In the genomic region with DNA sequence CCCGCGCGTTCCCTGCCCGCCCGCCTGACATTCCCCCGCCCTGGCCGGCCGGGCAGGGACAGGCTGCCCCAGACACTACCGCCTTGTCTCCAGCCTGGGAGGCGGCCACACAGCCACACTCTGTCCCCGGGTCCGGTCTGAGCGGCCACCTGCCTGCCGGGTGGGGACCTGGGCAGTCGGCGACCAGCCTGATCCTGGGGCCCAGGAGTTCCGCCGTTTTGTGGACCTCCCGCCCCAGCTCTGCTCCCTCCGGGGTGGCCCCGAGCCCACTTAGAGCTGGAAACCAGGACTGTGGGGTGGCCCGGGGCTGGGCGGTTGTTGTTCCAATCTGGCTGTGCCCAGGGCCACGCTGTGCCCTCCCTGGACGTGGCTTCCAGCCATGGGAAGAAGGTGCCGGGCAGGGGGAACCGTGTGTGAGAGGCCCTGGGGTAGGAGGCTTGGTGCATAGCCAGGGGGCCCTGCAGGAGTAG, we compare ENCODE assay signal across 1 cellular context.
TF ChIP-seq lines count a peak whose summit lies in the region.

No MANE protein-coding gene starts in this region.

TF ChIP-seq in HepG2, 621 proteins besides CTCF, POLR2A, EP300 and RAD21 (continued from another document and continues in another):
- TF ChIP-seq, protein P1, sequence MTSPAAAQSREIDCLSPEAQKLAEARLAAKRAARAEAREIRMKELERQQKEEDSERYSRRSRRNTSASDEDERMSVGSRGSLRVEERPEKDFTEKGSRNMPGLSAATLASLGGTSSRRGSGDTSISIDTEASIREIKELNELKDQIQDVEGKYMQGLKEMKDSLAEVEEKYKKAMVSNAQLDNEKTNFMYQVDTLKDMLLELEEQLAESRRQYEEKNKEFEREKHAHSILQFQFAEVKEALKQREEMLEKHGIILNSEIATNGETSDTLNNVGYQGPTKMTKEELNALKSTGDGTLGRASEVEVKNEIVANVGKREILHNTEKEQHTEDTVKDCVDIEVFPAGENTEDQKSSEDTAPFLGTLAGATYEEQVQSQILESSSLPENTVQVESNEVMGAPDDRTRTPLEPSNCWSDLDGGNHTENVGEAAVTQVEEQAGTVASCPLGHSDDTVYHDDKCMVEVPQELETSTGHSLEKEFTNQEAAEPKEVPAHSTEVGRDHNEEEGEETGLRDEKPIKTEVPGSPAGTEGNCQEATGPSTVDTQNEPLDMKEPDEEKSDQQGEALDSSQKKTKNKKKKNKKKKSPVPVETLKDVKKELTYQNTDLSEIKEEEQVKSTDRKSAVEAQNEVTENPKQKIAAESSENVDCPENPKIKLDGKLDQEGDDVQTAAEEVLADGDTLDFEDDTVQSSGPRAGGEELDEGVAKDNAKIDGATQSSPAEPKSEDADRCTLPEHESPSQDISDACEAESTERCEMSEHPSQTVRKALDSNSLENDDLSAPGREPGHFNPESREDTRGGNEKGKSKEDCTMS (CRISPR knock-in tag; conservative IDR thresholded peaks at IDR 0.05) = no peak
- TF ChIP-seq ZBTB38 (CRISPR knock-in tag; IDR thresholded peaks at IDR 0.05) (peak; percentile 79; the same call in 1 of the 2 replicates), ZFY (CRISPR knock-in tag; IDR thresholded peaks at IDR 0.05) (no peak), ZNF644 (CRISPR knock-in tag; IDR thresholded peaks at IDR 0.05; ENCODE audit: low read depth) (no peak), MAF1 (CRISPR knock-in tag; IDR thresholded peaks at IDR 0.05; ENCODE audit: borderline replicate concordance) (no peak), ZNF781 (CRISPR knock-in tag; IDR thresholded peaks at IDR 0.05; ENCODE audit: borderline replicate concordance, not compliant biosample characterization) (no peak), ZNF180 (CRISPR knock-in tag; IDR thresholded peaks at IDR 0.05; ENCODE audit: borderline replicate concordance, low read depth) (no peak), ZNF773 (CRISPR knock-in tag; IDR thresholded peaks at IDR 0.05; ENCODE audit: borderline replicate concordance) (no peak), ZNF460 (CRISPR knock-in tag; IDR thresholded peaks at IDR 0.05; ENCODE audit: borderline replicate concordance) (peak; percentile 29; the same call in 1 of the 2 replicates), FOSL1 (CRISPR knock-in tag; IDR thresholded peaks at IDR 0.05; ENCODE audit: borderline replicate concordance) (no peak), ZNF350 (CRISPR knock-in tag; IDR thresholded peaks at IDR 0.05; ENCODE audit: borderline replicate concordance, low read depth) (no peak), SMAD3 (CRISPR knock-in tag; IDR thresholded peaks at IDR 0.05) (no peak), ZFAT (CRISPR knock-in tag; conservative IDR thresholded peaks at IDR 0.05) (no peak), ZNF557 (CRISPR knock-in tag; IDR thresholded peaks at IDR 0.05) (no peak), ARNT (IDR thresholded peaks at IDR 0.05) (no peak), SMARCC2 (IDR thresholded peaks at IDR 0.05) (no peak), MAFK (conservative IDR thresholded peaks at IDR 0.05 in 1 of 2, IDR thresholded peaks at IDR 0.05 in 1 of 2; ENCODE audit: low read length in 2 of 2) (no peak), ZBTB8A (CRISPR knock-in tag; IDR thresholded peaks at IDR 0.05; ENCODE audit: borderline replicate concordance, low read depth) (no peak), PHF8 (CRISPR knock-in tag; IDR thresholded peaks at IDR 0.05) (0 out of 2 replicates have a peak, but pooled peaks have one; percentile 21), ZFYVE20 (CRISPR knock-in tag; IDR thresholded peaks at IDR 0.05; ENCODE audit: borderline replicate concordance, low read depth) (no peak), YEATS4 (CRISPR knock-in tag; IDR thresholded peaks at IDR 0.05; ENCODE audit: borderline replicate concordance) (no peak), JUNB (CRISPR knock-in tag; IDR thresholded peaks at IDR 0.05; ENCODE audit: borderline replicate concordance) (no peak), NFKBIZ (CRISPR knock-in tag; IDR thresholded peaks at IDR 0.05) (no peak), CEBPB (IDR thresholded peaks at IDR 0.05; ENCODE audit: borderline replicate concordance, low read depth, low read length) (no peak), ZBTB21 (CRISPR knock-in tag; IDR thresholded peaks at IDR 0.05) (no peak), ZNF816 (CRISPR knock-in tag; IDR thresholded peaks at IDR 0.05; ENCODE audit: borderline replicate concordance) (no peak), POLR2AphosphoS2 (IDR thresholded peaks at IDR 0.05; ENCODE audit: low read depth, low read length) (no peak), ZNF839 (CRISPR knock-in tag; IDR thresholded peaks at IDR 0.05; ENCODE audit: borderline replicate concordance) (no peak), ZMYM3 (CRISPR knock-in tag; IDR thresholded peaks at IDR 0.05) (peak; percentile 55; the same call in 1 of the 2 replicates)
- TF ChIP-seq, protein P2, sequence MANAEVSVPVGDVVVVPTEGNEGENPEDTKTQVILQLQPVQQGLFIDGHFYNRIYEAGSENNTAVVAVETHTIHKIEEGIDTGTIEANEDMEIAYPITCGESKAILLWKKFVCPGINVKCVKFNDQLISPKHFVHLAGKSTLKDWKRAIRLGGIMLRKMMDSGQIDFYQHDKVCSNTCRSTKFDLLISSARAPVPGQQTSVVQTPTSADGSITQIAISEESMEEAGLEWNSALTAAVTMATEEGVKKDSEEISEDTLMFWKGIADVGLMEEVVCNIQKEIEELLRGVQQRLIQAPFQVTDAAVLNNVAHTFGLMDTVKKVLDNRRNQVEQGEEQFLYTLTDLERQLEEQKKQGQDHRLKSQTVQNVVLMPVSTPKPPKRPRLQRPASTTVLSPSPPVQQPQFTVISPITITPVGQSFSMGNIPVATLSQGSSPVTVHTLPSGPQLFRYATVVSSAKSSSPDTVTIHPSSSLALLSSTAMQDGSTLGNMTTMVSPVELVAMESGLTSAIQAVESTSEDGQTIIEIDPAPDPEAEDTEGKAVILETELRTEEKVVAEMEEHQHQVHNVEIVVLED (CRISPR knock-in tag; IDR thresholded peaks at IDR 0.05; ENCODE audit: borderline replicate concordance) = no peak
- TF ChIP-seq, protein P3, sequence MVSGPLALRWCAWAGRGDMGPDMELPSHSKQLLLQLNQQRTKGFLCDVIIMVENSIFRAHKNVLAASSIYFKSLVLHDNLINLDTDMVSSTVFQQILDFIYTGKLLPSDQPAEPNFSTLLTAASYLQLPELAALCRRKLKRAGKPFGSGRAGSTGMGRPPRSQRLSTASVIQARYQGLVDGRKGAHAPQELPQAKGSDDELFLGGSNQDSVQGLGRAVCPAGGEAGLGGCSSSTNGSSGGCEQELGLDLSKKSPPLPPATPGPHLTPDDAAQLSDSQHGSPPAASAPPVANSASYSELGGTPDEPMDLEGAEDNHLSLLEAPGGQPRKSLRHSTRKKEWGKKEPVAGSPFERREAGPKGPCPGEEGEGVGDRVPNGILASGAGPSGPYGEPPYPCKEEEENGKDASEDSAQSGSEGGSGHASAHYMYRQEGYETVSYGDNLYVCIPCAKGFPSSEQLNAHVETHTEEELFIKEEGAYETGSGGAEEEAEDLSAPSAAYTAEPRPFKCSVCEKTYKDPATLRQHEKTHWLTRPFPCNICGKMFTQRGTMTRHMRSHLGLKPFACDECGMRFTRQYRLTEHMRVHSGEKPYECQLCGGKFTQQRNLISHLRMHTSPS (CRISPR knock-in tag; IDR thresholded peaks at IDR 0.05; ENCODE audit: low read depth) = 0 out of 2 replicates have a peak, but pooled peaks have one; percentile 31
- TF ChIP-seq, protein P4, sequence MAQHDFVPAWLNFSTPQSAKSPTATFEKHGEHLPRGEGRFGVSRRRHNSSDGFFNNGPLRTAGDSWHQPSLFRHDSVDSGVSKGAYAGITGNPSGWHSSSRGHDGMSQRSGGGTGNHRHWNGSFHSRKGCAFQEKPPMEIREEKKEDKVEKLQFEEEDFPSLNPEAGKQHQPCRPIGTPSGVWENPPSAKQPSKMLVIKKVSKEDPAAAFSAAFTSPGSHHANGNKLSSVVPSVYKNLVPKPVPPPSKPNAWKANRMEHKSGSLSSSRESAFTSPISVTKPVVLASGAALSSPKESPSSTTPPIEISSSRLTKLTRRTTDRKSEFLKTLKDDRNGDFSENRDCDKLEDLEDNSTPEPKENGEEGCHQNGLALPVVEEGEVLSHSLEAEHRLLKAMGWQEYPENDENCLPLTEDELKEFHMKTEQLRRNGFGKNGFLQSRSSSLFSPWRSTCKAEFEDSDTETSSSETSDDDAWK (CRISPR knock-in tag; IDR thresholded peaks at IDR 0.05) = no peak
- TF ChIP-seq, protein P5, sequence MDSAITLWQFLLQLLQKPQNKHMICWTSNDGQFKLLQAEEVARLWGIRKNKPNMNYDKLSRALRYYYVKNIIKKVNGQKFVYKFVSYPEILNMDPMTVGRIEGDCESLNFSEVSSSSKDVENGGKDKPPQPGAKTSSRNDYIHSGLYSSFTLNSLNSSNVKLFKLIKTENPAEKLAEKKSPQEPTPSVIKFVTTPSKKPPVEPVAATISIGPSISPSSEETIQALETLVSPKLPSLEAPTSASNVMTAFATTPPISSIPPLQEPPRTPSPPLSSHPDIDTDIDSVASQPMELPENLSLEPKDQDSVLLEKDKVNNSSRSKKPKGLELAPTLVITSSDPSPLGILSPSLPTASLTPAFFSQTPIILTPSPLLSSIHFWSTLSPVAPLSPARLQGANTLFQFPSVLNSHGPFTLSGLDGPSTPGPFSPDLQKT (CRISPR knock-in tag; IDR thresholded peaks at IDR 0.05; ENCODE audit: borderline replicate concordance) = no peak
- TF ChIP-seq, protein P6, sequence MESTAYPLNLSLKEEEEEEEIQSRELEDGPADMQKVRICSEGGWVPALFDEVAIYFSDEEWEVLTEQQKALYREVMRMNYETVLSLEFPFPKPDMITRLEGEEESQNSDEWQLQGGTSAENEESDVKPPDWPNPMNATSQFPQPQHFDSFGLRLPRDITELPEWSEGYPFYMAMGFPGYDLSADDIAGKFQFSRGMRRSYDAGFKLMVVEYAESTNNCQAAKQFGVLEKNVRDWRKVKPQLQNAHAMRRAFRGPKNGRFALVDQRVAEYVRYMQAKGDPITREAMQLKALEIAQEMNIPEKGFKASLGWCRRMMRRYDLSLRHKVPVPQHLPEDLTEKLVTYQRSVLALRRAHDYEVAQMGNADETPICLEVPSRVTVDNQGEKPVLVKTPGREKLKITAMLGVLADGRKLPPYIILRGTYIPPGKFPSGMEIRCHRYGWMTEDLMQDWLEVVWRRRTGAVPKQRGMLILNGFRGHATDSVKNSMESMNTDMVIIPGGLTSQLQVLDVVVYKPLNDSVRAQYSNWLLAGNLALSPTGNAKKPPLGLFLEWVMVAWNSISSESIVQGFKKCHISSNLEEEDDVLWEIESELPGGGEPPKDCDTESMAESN (CRISPR knock-in tag; conservative IDR thresholded peaks at IDR 0.05) = no peak
- TF ChIP-seq, protein P7, sequence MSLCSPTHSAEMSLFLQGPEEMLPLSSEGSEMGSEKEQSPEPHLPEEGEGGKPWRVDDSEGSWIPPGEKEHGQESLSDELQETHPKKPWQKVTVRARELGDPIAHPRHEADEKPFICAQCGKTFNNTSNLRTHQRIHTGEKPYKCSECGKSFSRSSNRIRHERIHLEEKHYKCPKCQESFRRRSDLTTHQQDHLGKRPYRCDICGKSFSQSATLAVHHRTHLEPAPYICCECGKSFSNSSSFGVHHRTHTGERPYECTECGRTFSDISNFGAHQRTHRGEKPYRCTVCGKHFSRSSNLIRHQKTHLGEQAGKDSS (CRISPR knock-in tag; IDR thresholded peaks at IDR 0.05; ENCODE audit: borderline replicate concordance, low read depth) = no peak
- TF ChIP-seq, protein P8, sequence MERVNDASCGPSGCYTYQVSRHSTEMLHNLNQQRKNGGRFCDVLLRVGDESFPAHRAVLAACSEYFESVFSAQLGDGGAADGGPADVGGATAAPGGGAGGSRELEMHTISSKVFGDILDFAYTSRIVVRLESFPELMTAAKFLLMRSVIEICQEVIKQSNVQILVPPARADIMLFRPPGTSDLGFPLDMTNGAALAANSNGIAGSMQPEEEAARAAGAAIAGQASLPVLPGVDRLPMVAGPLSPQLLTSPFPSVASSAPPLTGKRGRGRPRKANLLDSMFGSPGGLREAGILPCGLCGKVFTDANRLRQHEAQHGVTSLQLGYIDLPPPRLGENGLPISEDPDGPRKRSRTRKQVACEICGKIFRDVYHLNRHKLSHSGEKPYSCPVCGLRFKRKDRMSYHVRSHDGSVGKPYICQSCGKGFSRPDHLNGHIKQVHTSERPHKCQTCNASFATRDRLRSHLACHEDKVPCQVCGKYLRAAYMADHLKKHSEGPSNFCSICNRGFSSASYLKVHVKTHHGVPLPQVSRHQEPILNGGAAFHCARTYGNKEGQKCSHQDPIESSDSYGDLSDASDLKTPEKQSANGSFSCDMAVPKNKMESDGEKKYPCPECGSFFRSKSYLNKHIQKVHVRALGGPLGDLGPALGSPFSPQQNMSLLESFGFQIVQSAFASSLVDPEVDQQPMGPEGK (CRISPR knock-in tag; IDR thresholded peaks at IDR 0.05) = peak; percentile 78
- TF ChIP-seq, protein P9, sequence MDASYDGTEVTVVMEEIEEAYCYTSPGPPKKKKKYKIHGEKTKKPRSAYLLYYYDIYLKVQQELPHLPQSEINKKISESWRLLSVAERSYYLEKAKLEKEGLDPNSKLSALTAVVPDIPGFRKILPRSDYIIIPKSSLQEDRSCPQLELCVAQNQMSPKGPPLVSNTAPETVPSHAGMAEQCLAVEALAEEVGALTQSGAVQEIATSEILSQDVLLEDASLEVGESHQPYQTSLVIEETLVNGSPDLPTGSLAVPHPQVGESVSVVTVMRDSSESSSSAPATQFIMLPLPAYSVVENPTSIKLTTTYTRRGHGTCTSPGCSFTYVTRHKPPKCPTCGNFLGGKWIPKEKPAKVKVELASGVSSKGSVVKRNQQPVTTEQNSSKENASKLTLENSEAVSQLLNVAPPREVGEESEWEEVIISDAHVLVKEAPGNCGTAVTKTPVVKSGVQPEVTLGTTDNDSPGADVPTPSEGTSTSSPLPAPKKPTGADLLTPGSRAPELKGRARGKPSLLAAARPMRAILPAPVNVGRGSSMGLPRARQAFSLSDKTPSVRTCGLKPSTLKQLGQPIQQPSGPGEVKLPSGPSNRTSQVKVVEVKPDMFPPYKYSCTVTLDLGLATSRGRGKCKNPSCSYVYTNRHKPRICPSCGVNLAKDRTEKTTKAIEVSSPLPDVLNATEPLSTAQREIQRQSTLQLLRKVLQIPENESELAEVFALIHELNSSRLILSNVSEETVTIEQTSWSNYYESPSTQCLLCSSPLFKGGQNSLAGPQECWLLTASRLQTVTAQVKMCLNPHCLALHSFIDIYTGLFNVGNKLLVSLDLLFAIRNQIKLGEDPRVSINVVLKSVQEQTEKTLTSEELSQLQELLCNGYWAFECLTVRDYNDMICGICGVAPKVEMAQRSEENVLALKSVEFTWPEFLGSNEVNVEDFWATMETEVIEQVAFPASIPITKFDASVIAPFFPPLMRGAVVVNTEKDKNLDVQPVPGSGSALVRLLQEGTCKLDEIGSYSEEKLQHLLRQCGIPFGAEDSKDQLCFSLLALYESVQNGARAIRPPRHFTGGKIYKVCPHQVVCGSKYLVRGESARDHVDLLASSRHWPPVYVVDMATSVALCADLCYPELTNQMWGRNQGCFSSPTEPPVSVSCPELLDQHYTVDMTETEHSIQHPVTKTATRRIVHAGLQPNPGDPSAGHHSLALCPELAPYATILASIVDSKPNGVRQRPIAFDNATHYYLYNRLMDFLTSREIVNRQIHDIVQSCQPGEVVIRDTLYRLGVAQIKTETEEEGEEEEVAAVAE (CRISPR knock-in tag; IDR thresholded peaks at IDR 0.05; ENCODE audit: borderline replicate concordance) = no peak
